Comparison of ENCODE assay signal across 8 cellular contexts in the genomic region with DNA sequence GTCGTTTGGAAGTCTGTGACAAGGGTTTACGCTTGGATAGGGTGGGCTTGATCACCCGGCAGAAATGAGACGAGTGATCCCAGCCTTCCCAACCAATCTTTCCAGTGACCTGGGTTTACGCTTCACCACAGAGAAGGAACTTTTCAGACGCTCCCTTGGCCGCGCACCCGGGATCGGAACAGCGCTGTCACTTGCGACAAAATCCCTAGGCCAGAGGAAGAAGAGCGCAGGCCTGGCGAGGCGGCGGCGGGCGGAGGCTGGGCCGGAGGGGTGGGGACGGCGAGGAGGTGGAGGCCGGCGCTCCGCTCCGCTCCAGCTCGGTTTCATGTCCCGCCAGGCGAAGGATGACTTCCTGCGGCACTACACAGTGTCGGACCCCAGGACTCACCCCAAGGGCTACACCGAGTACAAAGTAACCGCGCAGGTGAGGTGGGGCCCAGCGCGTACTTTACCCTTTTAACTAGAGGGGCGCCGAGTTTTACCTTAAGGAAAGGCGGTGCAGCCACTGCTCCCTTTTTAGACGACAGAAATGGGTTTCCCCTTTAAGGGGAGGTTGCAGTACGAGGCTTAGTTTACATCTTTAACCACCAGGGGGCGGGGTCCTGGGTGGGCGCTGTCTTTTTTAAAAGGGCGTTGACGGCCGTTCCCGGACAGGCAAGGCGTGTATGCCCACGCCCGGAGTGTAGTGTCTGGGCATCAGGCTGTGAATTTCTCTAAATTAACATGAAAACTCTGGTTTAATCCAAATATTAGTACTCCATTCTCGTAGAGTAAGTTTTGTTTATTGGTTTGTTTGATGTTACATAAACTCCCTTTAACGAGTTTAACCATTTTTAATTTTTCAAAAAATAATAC. TPM values are rescaled to one million over a fixed set of nuclear protein-coding genes. Genes with fewer than 3 reads are reported as not detected.
DNase-seq lines count a peak whose midpoint lies in the region; ATAC-seq and TF ChIP-seq lines count a peak whose summit lies in the region.

A gene with protein sequence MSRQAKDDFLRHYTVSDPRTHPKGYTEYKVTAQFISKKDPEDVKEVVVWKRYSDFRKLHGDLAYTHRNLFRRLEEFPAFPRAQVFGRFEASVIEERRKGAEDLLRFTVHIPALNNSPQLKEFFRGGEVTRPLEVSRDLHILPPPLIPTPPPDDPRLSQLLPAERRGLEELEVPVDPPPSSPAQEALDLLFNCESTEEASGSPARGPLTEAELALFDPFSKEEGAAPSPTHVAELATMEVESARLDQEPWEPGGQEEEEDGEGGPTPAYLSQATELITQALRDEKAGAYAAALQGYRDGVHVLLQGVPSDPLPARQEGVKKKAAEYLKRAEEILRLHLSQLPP (plus strand): TSS at position 227 of the 855 bp plus-strand sequence. CDS start 99 bp downstream, at position 326.

- H3K4me3 ChIP-seq in MM.1S (ENCODE audit: low read length) (peak within 1 kb of the TSS; percentile 70), neuron (ENCODE audit: low read length) (peak within 1 kb of the TSS; percentile 77), subcutaneous abdominal adipose tissue (ENCODE audit: low read depth in 1 of 5, low read length in 5 of 5) (peak within 1 kb of the TSS; percentile 74 to 91 (median 83))

- H3K27ac ChIP-seq in MM.1S (ENCODE audit: low read length) (peak within 1 kb of the TSS; percentile 74; the same call in 1 of the 2 replicates), foreskin keratinocyte (peak within 1 kb of the TSS; percentile 47), subcutaneous abdominal adipose tissue (ENCODE audit: low read depth, low read length) (peak within 1 kb of the TSS; percentile 81)

- DNase-seq in GF-D8 (lab: John Stamatoyannopoulos, UW) = peak; percentile 89
- DNase-seq in HCEC 1CT = peak; percentile 95
- DNase-seq in MM.1S = peak; percentile 97
- peak; percentile 81 for DNase-seq in SIG-M5 (lab: John Stamatoyannopoulos, UW)
- peak; percentile 92 for DNase-seq in activated gamma-delta T cell treated with Interleukin-2 at 50 U/mL for 16 hours
- peak; percentile 94 to 96 for DNase-seq in foreskin keratinocyte

- H3K9ac ChIP-seq in MM.1S (ENCODE audit: low read length) (peak within 1 kb of the TSS; percentile 71), subcutaneous abdominal adipose tissue (ENCODE audit: low read length in 5 of 5) (peak within 1 kb of the TSS in 4 of 5 donors; percentile 50 to 72 (median 68))

- TF ChIP-seq CTCF in MM.1S (IDR thresholded peaks at IDR 0.05; ENCODE audit: low read length) (peak; percentile 44), foreskin keratinocyte (conservative IDR thresholded peaks at IDR 0.05) (peak; percentile 79)

- H3K79me2 ChIP-seq in MM.1S (ENCODE audit: low read length) = peaks cover 8% of the 10 kb centered on the region

- H3K9me3 ChIP-seq in MM.1S (replicated peaks; ENCODE audit: insufficient read depth, low read length) (no peaks in the 10 kb centered on the region), neuron (ENCODE audit: low read length) (no peaks in the 10 kb centered on the region), subcutaneous abdominal adipose tissue (ENCODE audit: control insufficient read depth in 5 of 5, low read length in 5 of 5) (no peaks in the 10 kb centered on the region)

- H2AFZ ChIP-seq in MM.1S (ENCODE audit: low read length) (peak within 1 kb of the TSS; percentile 93), neuron (ENCODE audit: low read depth, low read length) (peak within 1 kb of the TSS; percentile 55)

- H3F3A ChIP-seq in MM.1S (ENCODE audit: insufficient read depth, low read length) = no peaks in the 10 kb centered on the region

- H3K27me3 ChIP-seq in MM.1S (replicated peaks; ENCODE audit: insufficient read depth, low read length) (no peaks in the 10 kb centered on the region), foreskin keratinocyte (no peaks in the 10 kb centered on the region), neuron (ENCODE audit: insufficient read depth, low read length) (no peaks in the 10 kb centered on the region), subcutaneous abdominal adipose tissue (ENCODE audit: control insufficient read depth in 5 of 5, insufficient read depth in 4 of 5, low read length in 5 of 5) (no peaks in the 10 kb centered on the region)

- no peaks in the 10 kb centered on the region for H4K20me1 ChIP-seq in MM.1S (ENCODE audit: insufficient read depth, low read length)

- H3K36me3 ChIP-seq in MM.1S (replicated peaks; ENCODE audit: insufficient read depth, low read length) (no peaks in the 10 kb centered on the region), neuron (ENCODE audit: insufficient read depth, low read length) (peaks cover 6% of the 10 kb centered on the region), subcutaneous abdominal adipose tissue (ENCODE audit: control insufficient read depth in 5 of 5, insufficient read depth in 5 of 5, low read length in 5 of 5) (peaks cover 0 to 13% (median 7%) of the 10 kb centered on the region in 5 donors)

- H3K9me2 ChIP-seq in MM.1S (replicated peaks; ENCODE audit: insufficient read depth, low read length) = no peaks in the 10 kb centered on the region

- H3K4me2 ChIP-seq in MM.1S (ENCODE audit: low read depth, low read length) = peak within 1 kb of the TSS; percentile 82

- ATAC-seq in foreskin keratinocyte = peak; percentile 89

- H3K4me1 ChIP-seq in MM.1S (ENCODE audit: low read length) = peaks cover 10% of the 10 kb centered on the region; the same call in 1 of the 2 replicates
- H3K4me1 ChIP-seq in foreskin keratinocyte = no peaks in the 10 kb centered on the region
- peaks cover 6% of the 10 kb centered on the region for H3K4me1 ChIP-seq in neuron (ENCODE audit: insufficient read depth, low read length)
- H3K4me1 ChIP-seq in subcutaneous abdominal adipose tissue (ENCODE audit: control insufficient read depth in 5 of 5, insufficient read depth in 5 of 5, low read length in 5 of 5) = peaks cover 0 to 22% (median 12%) of the 10 kb centered on the region in 5 donors

RNA-seq across cellular contexts. Expression of the gene that starts here (rescaled TPM):
- total RNA-seq in foreskin keratinocyte = 16.2 and 16.8 TPM in 2 replicates
- 18.5 and 18.9 TPM in 2 replicates for polyA plus RNA-seq in foreskin keratinocyte

Comparison
In these comparisons a context has a peak if more than half of its experiments do, and no peak if none do; other contexts are left out.
1. Peak in every context shown above with its lines: DNase-seq, ATAC-seq, H3K4me3 ChIP-seq and H3K27ac ChIP-seq.